Comparison of ENCODE assay signal across 19 cellular contexts in the genomic region with DNA sequence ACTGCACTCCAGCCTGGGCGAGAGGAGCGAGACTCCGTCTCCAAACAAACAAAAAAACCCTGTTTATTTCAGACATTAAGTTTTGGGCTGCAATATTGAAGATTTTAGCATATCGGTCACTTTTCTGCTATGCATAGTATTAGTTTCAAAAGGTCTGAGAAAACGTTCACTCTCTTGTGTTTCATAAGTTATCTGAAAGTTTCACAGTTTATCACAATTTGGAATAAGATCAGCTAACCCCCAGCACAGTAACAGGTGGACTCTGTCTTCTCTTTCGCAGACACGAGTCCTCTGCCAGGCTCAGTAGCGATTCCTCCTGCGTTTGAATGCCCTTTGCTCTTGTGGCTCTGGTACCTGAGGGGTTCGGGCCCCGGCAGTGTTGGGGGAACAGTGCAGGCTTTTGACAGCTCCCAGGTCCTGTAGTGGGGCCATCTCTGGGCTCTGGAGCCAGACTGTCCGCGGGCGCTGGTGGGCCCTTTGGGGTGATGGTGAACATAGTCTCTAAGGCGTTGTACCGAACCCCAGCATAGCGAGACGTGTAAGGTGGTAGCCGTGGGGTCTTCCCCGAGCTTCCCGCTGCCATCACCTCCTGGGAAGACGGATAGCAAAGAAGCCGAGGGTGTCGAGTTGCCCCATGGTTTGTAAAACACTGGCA.
"Had no signal": no experiment of that assay in that cellular context is flagged by ENCODE, and none has a peak within 500 bp of the region (broad histone marks: within the 10 kb centered on the region; RNA-seq: fewer than 3 reads in every experiment).

No MANE protein-coding gene starts in this region.

- H3K27ac Mint-ChIP-seq: activated T-helper 17 cell treated with anti-CD3 and anti-CD28 coated beads, Interleukin-2, amount 50 U/mL, for 72 hours had no signal

- H3K4me1 ChIP-seq: ascending aorta, lower lobe of right lung, parathyroid adenoma had no signal

- H3K9me3 Mint-ChIP-seq: activated T-helper 17 cell treated with anti-CD3 and anti-CD28 coated beads, Interleukin-2, amount 50 U/mL, for 72 hours; natural killer cell had no signal

- ATAC-seq: activated T-helper 17 cell treated with anti-CD3 and anti-CD28 coated beads, Interleukin-2, amount 50 U/mL, for 72 hours; heart right ventricle; lower lobe of right lung; stimulated activated naive CD8-positive, alpha-beta T cell treated with anti-CD3 and anti-CD28 coated beads, Interleukin-15, Interleukin-2, amounts not matched to agents 100 U/mL and 50 U/mL, for 24 hours had no signal

- H3K4me3 Mint-ChIP-seq: activated T-helper 17 cell treated with anti-CD3 and anti-CD28 coated beads, Interleukin-2, amount 50 U/mL, for 72 hours; natural killer cell had no signal

- DNase-seq: activated CD4-positive, CD25-positive, alpha-beta regulatory T cell treated with anti-CD3 and anti-CD28 coated beads, Interleukin-2, amount 50 U/mL, for 72 hours; activated naive CD4-positive, alpha-beta T cell treated with Interleukin-2 at 50 U/mL for 16 hours; activated T-cell treated with anti-CD3 and anti-CD28 coated beads for 4 hours; natural killer cell; sigmoid colon; stimulated activated CD8-positive, alpha-beta memory T cell treated with anti-CD3 and anti-CD28 coated beads, Interleukin-4, amount 100 ng/mL, for 48 hours; stimulated activated naive CD8-positive, alpha-beta T cell treated with anti-CD3 and anti-CD28 coated beads, Interleukin-15, Interleukin-2, amounts not matched to agents 100 U/mL and 50 U/mL, for 24 hours; substantia nigra; T-helper 2 cell had no signal

- H3K4me3 ChIP-seq: ascending aorta, coronary artery, heart right ventricle, lower lobe of right lung, sigmoid colon, tibial nerve had no signal

- H3K27me3 ChIP-seq: ascending aorta, heart right ventricle, sigmoid colon, tibial nerve had no signal

- H3K27me3 Mint-ChIP-seq: activated T-helper 17 cell treated with anti-CD3 and anti-CD28 coated beads, Interleukin-2, amount 50 U/mL, for 72 hours had no signal

- H3K36me3 Mint-ChIP-seq: natural killer cell had no signal

- H3K9ac ChIP-seq: parathyroid adenoma had no signal

- FAIRE-seq: endometrium, urothelium cell line had no signal

- H3K27ac ChIP-seq: ascending aorta, coronary artery, heart right ventricle, lower lobe of right lung, parathyroid adenoma, sigmoid colon, tibial nerve, VCaP had no signal

- H3K9me3 ChIP-seq: ascending aorta, heart right ventricle, lower lobe of right lung, sigmoid colon, tibial nerve had no signal
